Comparison of ENCODE assay signal across 8 cellular contexts in genomic region chr21:41112740-41113692, GRCh38. TPM values are rescaled to one million over a fixed set of nuclear protein-coding genes. Genes with fewer than 3 reads are reported as not detected.
DNase-seq lines count a peak whose midpoint lies in the region; ATAC-seq, FAIRE-seq and TF ChIP-seq lines count a peak whose summit lies in the region.

No MANE protein-coding gene starts in this region.

- no peaks in the 10 kb centered on the region for H3K4me1 ChIP-seq in ACC112 (ENCODE audit: control insufficient read depth, insufficient read depth, low read length, unreplicated experiment)
- peaks cover 0 to 9% (median 0%) of the 10 kb centered on the region in 4 donors for H3K4me1 ChIP-seq in tibial nerve

- TF ChIP-seq EP300 in tibial nerve (IDR thresholded peaks at IDR 0.05), result peak in 1 of 2 donors; percentile 53

- H3K27ac Mint-ChIP-seq in activated naive CD8-positive, alpha-beta T cell treated with anti-CD3 and anti-CD28 coated beads for 36 hours, result peak overlapping the region; percentile 4

- peak overlapping the region; percentile 30 for H3K4me3 Mint-ChIP-seq in activated naive CD8-positive, alpha-beta T cell treated with anti-CD3 and anti-CD28 coated beads for 36 hours

- no peaks in the 10 kb centered on the region for H3K9me3 ChIP-seq in tibial nerve

- no peaks in the 10 kb centered on the region for H3K79me2 ChIP-seq in ACC112 (ENCODE audit: control insufficient read depth, insufficient read depth, low read length, unreplicated experiment)

- H3K27me3 ChIP-seq in ACC112 (ENCODE audit: insufficient read depth, low read length) (peaks cover 16% of the 10 kb centered on the region; the same call in 1 of the 2 replicates), tibial nerve (no peaks in the 10 kb centered on the region)

- 29 to 31% methylated on average over 14 of the region's 14 CpGs for WGBS in tibial nerve, 2 donors

- 0 out of 2 replicates have a peak, but pooled peaks have one; percentile 48 for TF ChIP-seq POLR2A in H54 (IDR thresholded peaks at IDR 0.05; ENCODE audit: low read depth, low read length)
- TF ChIP-seq POLR2A in tibial nerve (IDR thresholded peaks at IDR 0.05), result no peak

- no peak for TF ChIP-seq CTCF in tibial nerve (IDR thresholded peaks at IDR 0.05)

- ATAC-seq in GM18870 (IDR thresholded peaks at IDR 0.05; ENCODE audit: unreplicated experiment) (no peak), GM21367 (IDR thresholded peaks at IDR 0.05; ENCODE audit: unreplicated experiment) (no peak)

- H2AFZ ChIP-seq in ACC112 (ENCODE audit: low read length, unreplicated experiment), result peak overlapping the region; percentile 73

- H3K9me3 Mint-ChIP-seq in activated naive CD8-positive, alpha-beta T cell treated with anti-CD3 and anti-CD28 coated beads for 36 hours, result no peaks in the 10 kb centered on the region

- H3K4me3 ChIP-seq in ACC112 (ENCODE audit: low read depth, low read length) (peak overlapping the region; percentile 45; the same call in 1 of the 2 replicates), tibial nerve (peak overlapping the region in 3 of 4 donors; percentile 10 to 24 (median 12))

- FAIRE-seq in H54 (lab: Jason Lieb, UNC), result no peak

- H3K27ac ChIP-seq in ACC112 (ENCODE audit: low read depth, low read length), result no peak overlapping the region
- H3K27ac ChIP-seq in tibial nerve, result peak overlapping the region in 1 of 4 donors; percentile 0

- no peaks in the 10 kb centered on the region for H3K36me3 Mint-ChIP-seq in activated naive CD8-positive, alpha-beta T cell treated with anti-CD3 and anti-CD28 coated beads for 36 hours

- no peaks in the 10 kb centered on the region for H3K36me3 ChIP-seq in ACC112 (ENCODE audit: insufficient read depth, low read length)
- no peaks in the 10 kb centered on the region for H3K36me3 ChIP-seq in tibial nerve

- no peaks in the 10 kb centered on the region for H3K27me3 Mint-ChIP-seq in activated naive CD8-positive, alpha-beta T cell treated with anti-CD3 and anti-CD28 coated beads for 36 hours

- peaks cover 20% of the 10 kb centered on the region for H3K4me1 Mint-ChIP-seq in activated naive CD8-positive, alpha-beta T cell treated with anti-CD3 and anti-CD28 coated beads for 36 hours

- DNase-seq in H54 (ENCODE audit: insufficient read length, low spot score), result peak; percentile 49
- no peak for DNase-seq in activated naive CD8-positive, alpha-beta T cell treated with anti-CD3 and anti-CD28 coated beads for 36 hours
- peak; percentile 97 for DNase-seq in islet precursor cell
- DNase-seq in tibial nerve (ENCODE audit: low spot score in 2 of 2), result no peak
- DNase-seq in SHP77 (lab: John Stamatoyannopoulos, UW), result no peak

RNA-seq across cellular contexts. Expression of gene BACE2, which starts 54.9 kb away (rescaled TPM):
- total RNA-seq in activated naive CD8-positive, alpha-beta T cell treated with anti-CD3 and anti-CD28 coated beads for 36 hours, result 1 to 10 TPM; 1.8 to 2.0 TPM
- 10 to 100 TPM; 69.5 to 96.9 (median 79.2) TPM for total RNA-seq in tibial nerve

Comparison
In these comparisons a context has a peak if more than half of its experiments do, and no peak if none do; other contexts are left out.
1. DNase-seq: peak in H54 (single experiment) and islet precursor cell (single experiment); none in activated naive CD8-positive, alpha-beta T cell treated with anti-CD3 and anti-CD28 coated beads for 36 hours (single experiment), tibial nerve (0 of 2) and SHP77 (0 of 2).
2. RNA of gene BACE2, which starts 54.9 kb away (total RNA-seq): 69.5 to 96.9 TPM in tibial nerve; 1.8 to 2.0 TPM in activated naive CD8-positive, alpha-beta T cell treated with anti-CD3 and anti-CD28 coated beads for 36 hours; every median in the first group is over 10 times any median in the second.